Comparison of ENCODE assay signal across 8 cellular contexts in genomic region chr12:122399254-122399591, GRCh38. TPM values are rescaled to one million over a fixed set of nuclear protein-coding genes. Genes with fewer than 3 reads are reported as not detected.
A peak's percentile ranks its signal among the peaks of the same experiment; 100 is the strongest.
DNase-seq lines count a peak whose midpoint lies in the region; ATAC-seq and TF ChIP-seq lines count a peak whose summit lies in the region.

No MANE protein-coding gene starts in this region.

- TF ChIP-seq CTCF in GM23338 (conservative IDR thresholded peaks at IDR 0.05; ENCODE audit: low read depth in 2 of 2) (no peak), cardiac muscle cell (IDR thresholded peaks at IDR 0.05; ENCODE audit: low read depth, low read length) (no peak), gastrocnemius medialis (IDR thresholded peaks at IDR 0.05 in 4 of 5, conservative IDR thresholded peaks at IDR 0.05 in 1 of 5) (no peak)

- H2AFZ ChIP-seq in GM23338, result no peak overlapping the region

- no peak overlapping the region for H3K27ac ChIP-seq in GM23338 (ENCODE audit: low read depth)
- peak overlapping the region; percentile 89 for H3K27ac ChIP-seq in cardiac muscle cell
- H3K27ac ChIP-seq in gastrocnemius medialis, result peak overlapping the region; percentile 88 to 96 (median 93)
- H3K27ac ChIP-seq in effector memory CD4-positive, alpha-beta T cell (ENCODE audit: insufficient read depth, low read length, poor library complexity, severe bottlenecking), result no peak overlapping the region

- intact Hi-C loops in gastrocnemius medialis (cut with DNase I; ENCODE audit: low total_unique reads), result loop anchor here (1.0 kb wide), 1 partner anchor 72 kb away; no protein-coding TSS in a partner anchor

- H3K27ac Mint-ChIP-seq in GM23338 (peak overlapping the region; percentile 98), T-helper 17 cell (peak overlapping the region; percentile 88)

- no peaks in the 10 kb centered on the region; the same call in 1 of the 2 replicates for H3F3A ChIP-seq in GM23338 (replicated peaks; ENCODE audit: low read depth)

- no peaks in the 10 kb centered on the region for H3K9me3 Mint-ChIP-seq in GM23338

- H3K4me3 ChIP-seq in GM23338, result no peak overlapping the region
- H3K4me3 ChIP-seq in cardiac muscle cell, result no peak overlapping the region
- peak overlapping the region; percentile 46 to 59 (median 50) for H3K4me3 ChIP-seq in gastrocnemius medialis
- H3K4me3 ChIP-seq in effector memory CD4-positive, alpha-beta T cell (ENCODE audit: insufficient read depth, low read depth, low read length, poor library complexity, severe bottlenecking), result no peak overlapping the region

- H3K4me1 Mint-ChIP-seq in GM23338, result peaks cover 15% of the 10 kb centered on the region
- peaks cover 25% of the 10 kb centered on the region for H3K4me1 Mint-ChIP-seq in T-helper 17 cell

- H3K9me2 ChIP-seq in GM23338 (ENCODE audit: insufficient read depth), result no peaks in the 10 kb centered on the region

- DNase-seq in GM23338 (ENCODE audit: low spot score), result no peak
- DNase-seq in T-helper 17 cell, result no peak
- DNase-seq in cardiac muscle cell (ENCODE audit: low read depth in 1 of 2, low spot score in 1 of 2), result no peak
- peak in 1 of 2 donors; percentile 54 for DNase-seq in gastrocnemius medialis
- DNase-seq in effector memory CD4-positive, alpha-beta T cell, result no peak
- no peak for DNase-seq in activated CD4-positive, alpha-beta T cell treated with anti-CD3 and anti-CD28 coated beads, Interleukin-2, amount 50 U/mL, for 48 hours

- H3K4me3 Mint-ChIP-seq in GM23338, result peak overlapping the region; percentile 62
- H3K4me3 Mint-ChIP-seq in T-helper 17 cell, result peak overlapping the region; percentile 86

- no peaks in the 10 kb centered on the region for H3K79me2 ChIP-seq in GM23338 (replicated peaks; ENCODE audit: insufficient read depth)

- H3K9me3 ChIP-seq in T-helper 17 cell (ENCODE audit: control insufficient read depth, low read length, poor library complexity, severe bottlenecking) (no peaks in the 10 kb centered on the region), cardiac muscle cell (ENCODE audit: low read depth) (no peaks in the 10 kb centered on the region), gastrocnemius medialis (no peaks in the 10 kb centered on the region)
- no peaks in the 10 kb centered on the region for H3K9me3 ChIP-seq in effector memory CD4-positive, alpha-beta T cell (ENCODE audit: control insufficient read depth, low read length)

- in situ Hi-C loops in gastrocnemius medialis (cut with MboI; ENCODE audit: low sequenced_read_pairs in 4 of 4), result loop anchor here in 2 of 4 donors (5.0 kb wide), 1 partner anchor 73 kb away; no protein-coding TSS in a partner anchor

- H3K4me1 ChIP-seq in GM23338 (ENCODE audit: insufficient read depth) (peaks cover 8% of the 10 kb centered on the region), cardiac muscle cell (ENCODE audit: low read depth) (peaks cover 10% of the 10 kb centered on the region), gastrocnemius medialis (peaks cover 29 to 71% of the 10 kb centered on the region in 2 donors)
- no peaks in the 10 kb centered on the region for H3K4me1 ChIP-seq in effector memory CD4-positive, alpha-beta T cell (ENCODE audit: control insufficient read depth, insufficient read depth, low read length, poor library complexity, severe bottlenecking)

- no peaks in the 10 kb centered on the region for H3K36me3 ChIP-seq in GM23338 (ENCODE audit: insufficient read depth)
- H3K36me3 ChIP-seq in cardiac muscle cell, result no peaks in the 10 kb centered on the region
- H3K36me3 ChIP-seq in gastrocnemius medialis, result no peaks in the 10 kb centered on the region
- no peaks in the 10 kb centered on the region for H3K36me3 ChIP-seq in effector memory CD4-positive, alpha-beta T cell (ENCODE audit: control insufficient read depth, insufficient read depth, low read length)

- H3K4me2 ChIP-seq in GM23338, result no peak overlapping the region; the same call in 1 of the 2 replicates

- ATAC-seq in GM23338 (no peak), T-helper 17 cell (peak; percentile 27), gastrocnemius medialis (peak in 1 of 2 donors; percentile 40), GM19324 (IDR thresholded peaks at IDR 0.05; ENCODE audit: low FRiP score, unreplicated experiment) (no peak), HG03045 (IDR thresholded peaks at IDR 0.05; ENCODE audit: unreplicated experiment) (no peak)

- H3K27me3 Mint-ChIP-seq in GM23338 (ENCODE audit: insufficient read depth, low read depth, poor library complexity) (peaks cover 3% of the 10 kb centered on the region), T-helper 17 cell (no peaks in the 10 kb centered on the region)

- no peak for TF ChIP-seq POLR2A in gastrocnemius medialis (IDR thresholded peaks at IDR 0.05)

- no peaks in the 10 kb centered on the region for H3K27me3 ChIP-seq in GM23338 (ENCODE audit: insufficient read depth)
- no peaks in the 10 kb centered on the region for H3K27me3 ChIP-seq in cardiac muscle cell
- H3K27me3 ChIP-seq in gastrocnemius medialis, result no peaks in the 10 kb centered on the region
- no peaks in the 10 kb centered on the region for H3K27me3 ChIP-seq in effector memory CD4-positive, alpha-beta T cell (replicated peaks; ENCODE audit: control insufficient read depth, insufficient read depth, low read length, poor library complexity, severe bottlenecking)

- H3K36me3 Mint-ChIP-seq in GM23338 (ENCODE audit: low read depth) (no peaks in the 10 kb centered on the region; the same call in 2 of the 3 replicates), T-helper 17 cell (ENCODE audit: low read depth) (no peaks in the 10 kb centered on the region)

- H4K20me1 ChIP-seq in GM23338 (replicated peaks; ENCODE audit: insufficient read depth), result no peaks in the 10 kb centered on the region

TF ChIP-seq in GM23338, 12 proteins besides CTCF, POLR2A, EP300 and RAD21 (continues in another document):
- TF ChIP-seq JUNB (IDR thresholded peaks at IDR 0.05; ENCODE audit: unreplicated experiment) (no peak), EZH2 (IDR thresholded peaks at IDR 0.05; ENCODE audit: low read depth, unreplicated experiment) (no peak), ZNF462 (CRISPR knock-in tag; IDR thresholded peaks at IDR 0.05) (no peak), EZH2phosphoT487 (IDR thresholded peaks at IDR 0.05; ENCODE audit: unreplicated experiment) (no peak), ZNF114 (CRISPR knock-in tag; IDR thresholded peaks at IDR 0.05) (no peak), CREB1 (CRISPR knock-in tag; IDR thresholded peaks at IDR 0.05; ENCODE audit: low read depth) (no peak)

RNA-seq across cellular contexts. Expression of gene CLIP1, which starts 23.2 kb away (rescaled TPM):
- 15.0 and 21.1 TPM in 2 replicates for total RNA-seq in GM23338 (2014; rRNA removed; shearing (Covaris generic))
- polyA plus RNA-seq in GM23338 (2016; fragmentation: Nextera tagmentation; extraction: Ambion mirVana), result 8.6 and 11.5 TPM in 2 replicates
- total RNA-seq in T-helper 17 cell, result 10 to 100 TPM; 72.4 to 81.1 TPM
- total RNA-seq in cardiac muscle cell, result 29.1 and 46.3 TPM in 2 replicates
- 29.6 and 40.0 TPM in 2 replicates for polyA plus RNA-seq in cardiac muscle cell
- 100 to 1,000 TPM; 371 to 626 (median 552) TPM for total RNA-seq in gastrocnemius medialis

Comparison
In these comparisons a context has a peak if more than half of its experiments do, and no peak if none do; other contexts are left out.
1. H3K27ac ChIP-seq: peak in cardiac muscle cell (single experiment) and gastrocnemius medialis (4 of 4); none in GM23338 (single experiment) and effector memory CD4-positive, alpha-beta T cell (single experiment).
2. H3K4me3 ChIP-seq: peak in gastrocnemius medialis (4 of 4); none in GM23338 (single experiment), cardiac muscle cell (single experiment) and effector memory CD4-positive, alpha-beta T cell (single experiment).